ENCODE assay signal across 18 cellular contexts in genomic region chr10:24277277-24277676, GRCh38.
"Had no signal": no experiment of that assay in that cellular context is flagged by ENCODE, and none has a peak within 500 bp of the region (broad histone marks: within the 10 kb centered on the region; RNA-seq: fewer than 3 reads in every experiment).

No MANE protein-coding gene starts in this region.

- H3K4me3 Mint-ChIP-seq: activated CD4-positive, alpha-beta memory T cell treated with anti-CD3 and anti-CD28 coated beads, Interleukin-2, amount 10 ng/mL, durations not matched to agents 7 days and 5 days; activated naive CD4-positive, alpha-beta T cell treated with anti-CD3 and anti-CD28 coated beads, Interleukin-2, amount 50 U/mL, for 24 hours; activated T-cell treated with anti-CD3 and anti-CD28 coated beads, Interleukin-2, amount 50 U/mL, for 4 hours; brain; central memory CD8-positive, alpha-beta T cell; immature natural killer cell; neural progenitor cell; T-helper 1 cell treated with Interleukin-12 subunit alpha and Interleukin-12 subunit beta and Interleukin-4 antibody, amounts not matched to agents 30 μg/mL and 1 μg/mL, for 36 hours; WTC11 had no signal

- H3K27me3 Mint-ChIP-seq: activated CD4-positive, alpha-beta memory T cell treated with anti-CD3 and anti-CD28 coated beads, Interleukin-2, amount 10 ng/mL, durations not matched to agents 7 days and 5 days; brain had no signal

- DNase-seq: activated CD4-positive, alpha-beta memory T cell treated with anti-CD3 and anti-CD28 coated beads, Interleukin-2, amount 10 ng/mL, durations not matched to agents 7 days and 5 days; activated CD4-positive, alpha-beta T cell treated with anti-CD3 and anti-CD28 coated beads for 4 hours; activated effector memory CD4-positive, alpha-beta T cell treated with anti-CD3 and anti-CD28 coated beads, Interleukin-2, amount 50 U/mL, for 16 hours; activated T-cell treated with anti-CD3 and anti-CD28 coated beads, Interleukin-2, amount 50 U/mL, for 4 hours; esophagus squamous epithelium; glutamatergic neuron; immature natural killer cell; lower lobe of right lung; stimulated activated CD4-positive, alpha-beta T cell treated with anti-CD3 and anti-CD28 coated beads, Interleukin-2, amount 100 ng/mL, for 48 hours; stimulated activated naive CD4-positive, alpha-beta T cell treated with Interleukin-2 at 50 U/mL for 16 hours had no signal

- H3K27ac Mint-ChIP-seq: activated CD4-positive, alpha-beta memory T cell treated with anti-CD3 and anti-CD28 coated beads, Interleukin-2, amount 10 ng/mL, durations not matched to agents 7 days and 5 days; activated naive CD4-positive, alpha-beta T cell treated with anti-CD3 and anti-CD28 coated beads, Interleukin-2, amount 50 U/mL, for 24 hours; immature natural killer cell; neural progenitor cell; T-helper 1 cell treated with Interleukin-12 subunit alpha and Interleukin-12 subunit beta and Interleukin-4 antibody, amounts not matched to agents 30 μg/mL and 1 μg/mL, for 36 hours had no signal

- H3K27ac ChIP-seq: esophagus squamous epithelium, neural progenitor cell had no signal

- H3K36me3 Mint-ChIP-seq: activated naive CD4-positive, alpha-beta T cell treated with anti-CD3 and anti-CD28 coated beads, Interleukin-2, amount 50 U/mL, for 24 hours; immature natural killer cell had no signal

- H3K4me1 Mint-ChIP-seq: activated CD4-positive, alpha-beta memory T cell treated with anti-CD3 and anti-CD28 coated beads, Interleukin-2, amount 10 ng/mL, durations not matched to agents 7 days and 5 days; activated naive CD4-positive, alpha-beta T cell treated with anti-CD3 and anti-CD28 coated beads, Interleukin-2, amount 50 U/mL, for 24 hours; brain; central memory CD8-positive, alpha-beta T cell; immature natural killer cell had no signal

- H3K4me1 ChIP-seq: lower lobe of right lung, neural progenitor cell had no signal

- FAIRE-seq: endothelial cell of umbilical vein had no signal

- H3K4me3 ChIP-seq: coronary artery, esophagus squamous epithelium, lower lobe of right lung, neural progenitor cell had no signal

- H3K9me3 ChIP-seq: esophagus squamous epithelium, lower lobe of right lung had no signal

- H3K36me3 ChIP-seq: lower lobe of right lung, neural progenitor cell had no signal

- ATAC-seq: activated T-cell treated with anti-CD3 and anti-CD28 coated beads, Interleukin-2, amount 50 U/mL, for 4 hours; WTC11 had no signal

- H3K27me3 ChIP-seq: esophagus squamous epithelium, neural progenitor cell had no signal
